In the genomic region with DNA sequence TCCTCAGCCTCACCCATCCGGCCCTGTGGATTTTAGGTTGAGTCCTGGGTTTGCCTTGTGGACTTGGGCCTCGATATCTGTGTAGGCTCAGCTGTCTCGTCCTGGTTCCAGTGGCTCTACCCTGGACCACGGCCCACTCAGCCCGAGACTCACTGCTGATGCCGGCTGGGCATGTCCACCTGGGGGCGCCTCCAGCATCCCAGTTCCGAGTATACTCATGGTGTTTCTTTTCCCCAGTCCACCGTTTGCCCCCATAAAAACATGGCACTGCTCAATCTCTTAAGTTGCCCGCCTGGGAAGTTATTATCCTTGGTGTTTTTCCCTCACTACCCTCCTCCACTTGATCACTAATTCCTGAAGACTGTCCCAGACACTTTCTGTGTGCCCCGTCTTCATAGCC, we compare ENCODE assay signal across 11 cellular contexts.
A peak's percentile ranks its signal among the peaks of the same experiment; 100 is the strongest.
DNase-seq lines count a peak whose midpoint lies in the region; ATAC-seq and TF ChIP-seq lines count a peak whose summit lies in the region.
"Had no signal": no experiment of that assay in that cellular context is flagged by ENCODE, and none has a peak within 500 bp of the region (broad histone marks: within the 10 kb centered on the region; RNA-seq: fewer than 3 reads in every experiment).

No MANE protein-coding gene starts in this region.

- POLR2A ChIA-PET in WTC11 (lab: Charles Lee) = interaction anchor here (0.5 kb wide), 1 partner anchor 173 kb away, joined by 4 read pairs; no protein-coding TSS in a partner anchor

- H3K36me3 Mint-ChIP-seq in activated naive CD4-positive, alpha-beta T cell treated with anti-CD3 and anti-CD28 coated beads for 36 hours (ENCODE audit: low read depth) = peaks cover 8% of the 10 kb centered on the region
- no peaks in the 10 kb centered on the region for H3K36me3 Mint-ChIP-seq in WTC11

- TF ChIP-seq CTCF in WTC11 (IDR thresholded peaks at IDR 0.05) (peak; percentile 44; the same call in 1 of the 2 replicates), left ventricle myocardium inferior (IDR thresholded peaks at IDR 0.05; ENCODE audit: borderline replicate concordance) (peak; percentile 51), upper lobe of right lung (IDR thresholded peaks at IDR 0.05) (peak; percentile 24)

- H3K27me3 ChIP-seq in left ventricle myocardium inferior (ENCODE audit: low read depth) (no peaks in the 10 kb centered on the region), upper lobe of right lung (no peaks in the 10 kb centered on the region)
- H3K27me3 ChIP-seq: BLaER1 treated with 17β-estradiol and CSF1 and Interleukin-3, amounts not matched to agents 10 nM and 100 nM had no signal

- H3K4me1 ChIP-seq in left ventricle myocardium inferior (peaks cover 83% of the 10 kb centered on the region), upper lobe of right lung (peaks cover 49% of the 10 kb centered on the region)

- H3K9me3 ChIP-seq in left ventricle myocardium inferior (replicated peaks) (no peaks in the 10 kb centered on the region), upper lobe of right lung (no peaks in the 10 kb centered on the region)

- no peak overlapping the region for H3K27ac Mint-ChIP-seq in activated naive CD4-positive, alpha-beta T cell treated with anti-CD3 and anti-CD28 coated beads for 36 hours
- no peak overlapping the region for H3K27ac Mint-ChIP-seq in WTC11

- peak; percentile 86 for ATAC-seq in WTC11
- ATAC-seq in upper lobe of right lung = peak; percentile 44
- ATAC-seq in GM19324 (IDR thresholded peaks at IDR 0.05; ENCODE audit: low FRiP score, unreplicated experiment) = no peak

- H3K27me3 Mint-ChIP-seq in activated naive CD4-positive, alpha-beta T cell treated with anti-CD3 and anti-CD28 coated beads for 36 hours (ENCODE audit: low read depth) = no peaks in the 10 kb centered on the region
- no peaks in the 10 kb centered on the region for H3K27me3 Mint-ChIP-seq in WTC11 (ENCODE audit: low read depth)

- H3K4me1 Mint-ChIP-seq in activated naive CD4-positive, alpha-beta T cell treated with anti-CD3 and anti-CD28 coated beads for 36 hours (ENCODE audit: low read depth) = peaks cover 57% of the 10 kb centered on the region
- peaks cover 64% of the 10 kb centered on the region for H3K4me1 Mint-ChIP-seq in WTC11

- peak; percentile 19 for DNase-seq in activated naive CD4-positive, alpha-beta T cell treated with anti-CD3 and anti-CD28 coated beads for 36 hours
- DNase-seq in activated naive CD4-positive, alpha-beta T cell treated with Interleukin-2 at 50 U/mL for 16 hours = no peak
- DNase-seq in WTC11 (ENCODE audit: low spot score) (peak; percentile 76), left ventricle myocardium inferior (peak; percentile 42), upper lobe of right lung (no peak), activated gamma-delta T cell treated with Interleukin-2 at 50 U/mL for 16 hours (no peak), NAMALWA (ENCODE audit: low spot score) (no peak)
- DNase-seq: activated CD4-positive, alpha-beta T cell treated with anti-CD3 and anti-CD28 coated beads for 48 hours; KBM-7 had no signal

- intact Hi-C loops in activated naive CD4-positive, alpha-beta T cell treated with anti-CD3 and anti-CD28 coated beads for 36 hours (cut with micrococcal nuclease) = loop anchor here (5.0 kb wide), 1 partner anchor 71 kb away; no protein-coding TSS in a partner anchor
- intact Hi-C loops in left ventricle myocardium inferior (cut with micrococcal nuclease) = no loop called here
- intact Hi-C loops in upper lobe of right lung (cut with DNase I) = no loop called here

- CTCF ChIA-PET in activated naive CD4-positive, alpha-beta T cell treated with anti-CD3 and anti-CD28 coated beads for 36 hours (lab: Charles Lee) = no interaction called here
- CTCF ChIA-PET in WTC11 (lab: Charles Lee) = interaction anchor here (0.7 to 1.6 kb wide), 10 partner anchors 10 to 104 kb away, joined by 3 to 6 read pairs (median 4); no protein-coding TSS in a partner anchor

- no peaks in the 10 kb centered on the region for H3K9me3 Mint-ChIP-seq in activated naive CD4-positive, alpha-beta T cell treated with anti-CD3 and anti-CD28 coated beads for 36 hours
- H3K9me3 Mint-ChIP-seq in WTC11 = no peaks in the 10 kb centered on the region

- H3K36me3 ChIP-seq in left ventricle myocardium inferior = no peaks in the 10 kb centered on the region
- no peaks in the 10 kb centered on the region for H3K36me3 ChIP-seq in upper lobe of right lung

- no peak overlapping the region for H3K4me3 Mint-ChIP-seq in activated naive CD4-positive, alpha-beta T cell treated with anti-CD3 and anti-CD28 coated beads for 36 hours
- no peak overlapping the region for H3K4me3 Mint-ChIP-seq in WTC11

- no peak overlapping the region for H3K4me3 ChIP-seq in left ventricle myocardium inferior
- no peak overlapping the region for H3K4me3 ChIP-seq in upper lobe of right lung
- H3K4me3 ChIP-seq: BLaER1 treated with 17β-estradiol and CSF1 and Interleukin-3, amounts not matched to agents 10 nM and 100 nM had no signal

- H3K27ac ChIP-seq in left ventricle myocardium inferior (replicated peaks) (peak overlapping the region; percentile 0), upper lobe of right lung (no peak overlapping the region)
- H3K27ac ChIP-seq: BLaER1 treated with 17β-estradiol and CSF1 and Interleukin-3, amounts not matched to agents 10 nM and 100 nM had no signal

TF ChIP-seq in WTC11, 78 proteins besides CTCF, POLR2A, EP300 and RAD21 (continues in another document):
- no peak for TF ChIP-seq OVOL2 (CRISPR knock-in tag; IDR thresholded peaks at IDR 0.05; ENCODE audit: borderline replicate concordance)
- no peak for TF ChIP-seq MYBL2 (CRISPR knock-in tag; IDR thresholded peaks at IDR 0.05)
- TF ChIP-seq, protein P1, sequence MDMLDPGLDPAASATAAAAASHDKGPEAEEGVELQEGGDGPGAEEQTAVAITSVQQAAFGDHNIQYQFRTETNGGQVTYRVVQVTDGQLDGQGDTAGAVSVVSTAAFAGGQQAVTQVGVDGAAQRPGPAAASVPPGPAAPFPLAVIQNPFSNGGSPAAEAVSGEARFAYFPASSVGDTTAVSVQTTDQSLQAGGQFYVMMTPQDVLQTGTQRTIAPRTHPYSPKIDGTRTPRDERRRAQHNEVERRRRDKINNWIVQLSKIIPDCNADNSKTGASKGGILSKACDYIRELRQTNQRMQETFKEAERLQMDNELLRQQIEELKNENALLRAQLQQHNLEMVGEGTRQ (CRISPR knock-in tag; IDR thresholded peaks at IDR 0.05) = no peak
- no peak for TF ChIP-seq SMAD4 (CRISPR knock-in tag; IDR thresholded peaks at IDR 0.05)
- TF ChIP-seq, protein P2, sequence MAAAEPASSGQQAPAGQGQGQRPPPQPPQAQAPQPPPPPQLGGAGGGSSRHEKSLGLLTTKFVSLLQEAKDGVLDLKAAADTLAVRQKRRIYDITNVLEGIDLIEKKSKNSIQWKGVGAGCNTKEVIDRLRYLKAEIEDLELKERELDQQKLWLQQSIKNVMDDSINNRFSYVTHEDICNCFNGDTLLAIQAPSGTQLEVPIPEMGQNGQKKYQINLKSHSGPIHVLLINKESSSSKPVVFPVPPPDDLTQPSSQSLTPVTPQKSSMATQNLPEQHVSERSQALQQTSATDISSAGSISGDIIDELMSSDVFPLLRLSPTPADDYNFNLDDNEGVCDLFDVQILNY (CRISPR knock-in tag; IDR thresholded peaks at IDR 0.05) = no peak
- TF ChIP-seq, protein P3, sequence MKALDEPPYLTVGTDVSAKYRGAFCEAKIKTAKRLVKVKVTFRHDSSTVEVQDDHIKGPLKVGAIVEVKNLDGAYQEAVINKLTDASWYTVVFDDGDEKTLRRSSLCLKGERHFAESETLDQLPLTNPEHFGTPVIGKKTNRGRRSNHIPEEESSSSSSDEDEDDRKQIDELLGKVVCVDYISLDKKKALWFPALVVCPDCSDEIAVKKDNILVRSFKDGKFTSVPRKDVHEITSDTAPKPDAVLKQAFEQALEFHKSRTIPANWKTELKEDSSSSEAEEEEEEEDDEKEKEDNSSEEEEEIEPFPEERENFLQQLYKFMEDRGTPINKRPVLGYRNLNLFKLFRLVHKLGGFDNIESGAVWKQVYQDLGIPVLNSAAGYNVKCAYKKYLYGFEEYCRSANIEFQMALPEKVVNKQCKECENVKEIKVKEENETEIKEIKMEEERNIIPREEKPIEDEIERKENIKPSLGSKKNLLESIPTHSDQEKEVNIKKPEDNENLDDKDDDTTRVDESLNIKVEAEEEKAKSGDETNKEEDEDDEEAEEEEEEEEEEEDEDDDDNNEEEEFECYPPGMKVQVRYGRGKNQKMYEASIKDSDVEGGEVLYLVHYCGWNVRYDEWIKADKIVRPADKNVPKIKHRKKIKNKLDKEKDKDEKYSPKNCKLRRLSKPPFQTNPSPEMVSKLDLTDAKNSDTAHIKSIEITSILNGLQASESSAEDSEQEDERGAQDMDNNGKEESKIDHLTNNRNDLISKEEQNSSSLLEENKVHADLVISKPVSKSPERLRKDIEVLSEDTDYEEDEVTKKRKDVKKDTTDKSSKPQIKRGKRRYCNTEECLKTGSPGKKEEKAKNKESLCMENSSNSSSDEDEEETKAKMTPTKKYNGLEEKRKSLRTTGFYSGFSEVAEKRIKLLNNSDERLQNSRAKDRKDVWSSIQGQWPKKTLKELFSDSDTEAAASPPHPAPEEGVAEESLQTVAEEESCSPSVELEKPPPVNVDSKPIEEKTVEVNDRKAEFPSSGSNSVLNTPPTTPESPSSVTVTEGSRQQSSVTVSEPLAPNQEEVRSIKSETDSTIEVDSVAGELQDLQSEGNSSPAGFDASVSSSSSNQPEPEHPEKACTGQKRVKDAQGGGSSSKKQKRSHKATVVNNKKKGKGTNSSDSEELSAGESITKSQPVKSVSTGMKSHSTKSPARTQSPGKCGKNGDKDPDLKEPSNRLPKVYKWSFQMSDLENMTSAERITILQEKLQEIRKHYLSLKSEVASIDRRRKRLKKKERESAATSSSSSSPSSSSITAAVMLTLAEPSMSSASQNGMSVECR (CRISPR knock-in tag; IDR thresholded peaks at IDR 0.05; ENCODE audit: borderline replicate concordance) = no peak
- TF ChIP-seq, protein P4, sequence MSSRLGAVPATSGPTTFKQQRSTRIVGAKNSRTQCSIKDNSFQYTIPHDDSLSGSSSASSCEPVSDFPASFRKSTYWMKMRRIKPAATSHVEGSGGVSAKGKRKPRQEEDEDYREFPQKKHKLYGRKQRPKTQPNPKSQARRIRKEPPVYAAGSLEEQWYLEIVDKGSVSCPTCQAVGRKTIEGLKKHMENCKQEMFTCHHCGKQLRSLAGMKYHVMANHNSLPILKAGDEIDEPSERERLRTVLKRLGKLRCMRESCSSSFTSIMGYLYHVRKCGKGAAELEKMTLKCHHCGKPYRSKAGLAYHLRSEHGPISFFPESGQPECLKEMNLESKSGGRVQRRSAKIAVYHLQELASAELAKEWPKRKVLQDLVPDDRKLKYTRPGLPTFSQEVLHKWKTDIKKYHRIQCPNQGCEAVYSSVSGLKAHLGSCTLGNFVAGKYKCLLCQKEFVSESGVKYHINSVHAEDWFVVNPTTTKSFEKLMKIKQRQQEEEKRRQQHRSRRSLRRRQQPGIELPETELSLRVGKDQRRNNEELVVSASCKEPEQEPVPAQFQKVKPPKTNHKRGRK (CRISPR knock-in tag; IDR thresholded peaks at IDR 0.05; ENCODE audit: borderline replicate concordance) = no peak

Comparison
In these comparisons a context has a peak if more than half of its experiments do, and no peak if none do; other contexts are left out.
1. DNase-seq: peak in activated naive CD4-positive, alpha-beta T cell treated with anti-CD3 and anti-CD28 coated beads for 36 hours (single experiment), WTC11 (single experiment) and left ventricle myocardium inferior (single experiment); none in activated naive CD4-positive, alpha-beta T cell treated with Interleukin-2 at 50 U/mL for 16 hours (single experiment), upper lobe of right lung (single experiment), activated gamma-delta T cell treated with Interleukin-2 at 50 U/mL for 16 hours (single experiment) and NAMALWA (single experiment).
2. Peak in every context shown above with its lines, with median percentiles within 50 percentile points of each other: CTCF ChIP-seq.